Comparison of ENCODE assay signal across 15 cellular contexts in genomic region chr12:94898388-94898787, GRCh38.
DNase-seq lines count a peak whose midpoint lies in the region; ATAC-seq, FAIRE-seq and TF ChIP-seq lines count a peak whose summit lies in the region.
"Had no signal": no experiment of that assay in that cellular context is flagged by ENCODE, and none has a peak within 500 bp of the region (broad histone marks: within the 10 kb centered on the region; RNA-seq: fewer than 3 reads in every experiment).

No MANE protein-coding gene starts in this region.

- H3K27me3 ChIP-seq in BE2C (no peaks in the 10 kb centered on the region), HepG2 (ENCODE audit: control insufficient read depth in 1 of 2, insufficient read depth in 2 of 2, low read length in 2 of 2) (no peaks in the 10 kb centered on the region), Karpas-422 (ENCODE audit: low read length) (no peaks in the 10 kb centered on the region)
- H3K27me3 ChIP-seq: gastroesophageal sphincter, right atrium auricular region, tibial nerve had no signal

- no peaks in the 10 kb centered on the region for H3K4me1 ChIP-seq in BE2C
- H3K4me1 ChIP-seq in HepG2 (ENCODE audit: insufficient read depth, low read length) = no peaks in the 10 kb centered on the region
- H3K4me1 ChIP-seq in Karpas-422 (ENCODE audit: low read length) = no peaks in the 10 kb centered on the region
- H3K4me1 ChIP-seq: gastroesophageal sphincter, right atrium auricular region, tibial nerve had no signal

- TF ChIP-seq CTCF in BE2C (IDR thresholded peaks at IDR 0.05; ENCODE audit: low read depth, low read length) = peak; percentile 26
- TF ChIP-seq CTCF in HepG2 (CRISPR knock-in tag; IDR thresholded peaks at IDR 0.05) = peak; percentile 25; the same call in 1 of the 2 replicates

- in situ Hi-C loops in HepG2 (cut with HindIII; ENCODE audit: extremely low pct_ligation_motif_present, low pct_unique_long_range_greater_than_20kb) = no loop called here

- intact Hi-C loops in HepG2 (cut with micrococcal nuclease; ENCODE audit: unreplicated experiment) = no loop called here
- intact Hi-C loops in activated CD4-positive, alpha-beta T cell treated with anti-CD3 and anti-CD28 coated beads for 36 hours (cut with DNase I, micrococcal nuclease) = no loop called here

- no peak overlapping the region for H3K27ac Mint-ChIP-seq in activated CD4-positive, alpha-beta T cell treated with anti-CD3 and anti-CD28 coated beads for 36 hours
- H3K27ac Mint-ChIP-seq: mesothelial cell of epicardium had no signal

- no peak overlapping the region for H3K27ac ChIP-seq in HepG2 (ENCODE audit: extremely low read length, insufficient read depth, low read length)
- H3K27ac ChIP-seq in Karpas-422 (ENCODE audit: low read length) = no peak overlapping the region
- H3K27ac ChIP-seq: gastroesophageal sphincter, right atrium auricular region, tibial nerve had no signal

- no peak for FAIRE-seq in HepG2 (lab: Jason Lieb, UNC)
- FAIRE-seq: GM12891 had no signal

- peak; percentile 49; the same call in 2 of the 3 replicates for ATAC-seq in HepG2
- ATAC-seq in activated CD4-positive, alpha-beta T cell treated with anti-CD3 and anti-CD28 coated beads for 36 hours = no peak
- ATAC-seq: gastroesophageal sphincter had no signal

- DNase-seq in BE2C (no peak), HuH-7 (ENCODE audit: low spot score) (peak; percentile 29), dermis blood vessel endothelial cell (peak; percentile 46), HepG2 (ENCODE audit: low spot score) (no peak), Karpas-422 (no peak), NCI-H2107 (lab: John Stamatoyannopoulos, UW) (no peak)
- DNase-seq in stimulated activated CD4-positive, alpha-beta T cell treated with anti-CD3 and anti-CD28 coated beads, Interleukin-2, amount 100 ng/mL, for 24 hours = no peak
- DNase-seq in activated CD4-positive, alpha-beta T cell treated with anti-CD3 and anti-CD28 coated beads for 36 hours = no peak
- DNase-seq: NCI-H146, T1000 had no signal

- H4K20me1 ChIP-seq in HepG2 (ENCODE audit: insufficient read depth, low read length) = no peaks in the 10 kb centered on the region
- H4K20me1 ChIP-seq in Karpas-422 (ENCODE audit: insufficient read depth, low read depth, low read length) = no peaks in the 10 kb centered on the region

- H3K9me3 Mint-ChIP-seq in activated CD4-positive, alpha-beta T cell treated with anti-CD3 and anti-CD28 coated beads for 36 hours (ENCODE audit: low read depth) = no peaks in the 10 kb centered on the region
- H3K9me3 Mint-ChIP-seq: mesothelial cell of epicardium had no signal

- H3K9ac ChIP-seq in HepG2 (ENCODE audit: insufficient read depth, low read depth, low read length) (no peak overlapping the region), Karpas-422 (ENCODE audit: low read length) (no peak overlapping the region)

- H3K79me2 ChIP-seq in HepG2 (ENCODE audit: insufficient read depth, low read length) (no peaks in the 10 kb centered on the region), Karpas-422 (ENCODE audit: low read length) (no peaks in the 10 kb centered on the region)

- TF ChIP-seq EP300 in HepG2 (IDR thresholded peaks at IDR 0.05; ENCODE audit: low read depth in 2 of 2, low read length in 2 of 2) (no peak), HepG2 (CRISPR knock-in tag; IDR thresholded peaks at IDR 0.05; ENCODE audit: borderline replicate concordance) (no peak)

- no peak overlapping the region for H3K4me3 Mint-ChIP-seq in activated CD4-positive, alpha-beta T cell treated with anti-CD3 and anti-CD28 coated beads for 36 hours
- H3K4me3 Mint-ChIP-seq: mesothelial cell of epicardium had no signal

- no peaks in the 10 kb centered on the region for H3K9me3 ChIP-seq in BE2C
- no peaks in the 10 kb centered on the region for H3K9me3 ChIP-seq in HepG2 (ENCODE audit: low read length)
- H3K9me3 ChIP-seq in Karpas-422 (ENCODE audit: low read length) = no peaks in the 10 kb centered on the region
- H3K9me3 ChIP-seq: gastroesophageal sphincter, right atrium auricular region, tibial nerve had no signal

- CTCF ChIA-PET in HepG2 (lab: Yijun Ruan, JAX; ENCODE audit: low intra/inter-chr PET ratio, low total read pairs) = no interaction called here
- CTCF ChIA-PET in activated CD4-positive, alpha-beta T cell treated with anti-CD3 and anti-CD28 coated beads for 36 hours (lab: Charles Lee) = no interaction called here

- no TSS peak for BruUV-seq in HepG2 (replicated peaks; lab: Mats Ljungman, UMichigan)

- H3K27me3 Mint-ChIP-seq in activated CD4-positive, alpha-beta T cell treated with anti-CD3 and anti-CD28 coated beads for 36 hours = no peaks in the 10 kb centered on the region

- 0% methylated on average over 1 of the region's 1 CpG for WGBS in HepG2 (ENCODE audit: low lambda C conversion rate)

- TF ChIP-seq RAD21 in HepG2 (CRISPR knock-in tag; IDR thresholded peaks at IDR 0.05) = no peak

- H3K4me2 ChIP-seq in HepG2 (ENCODE audit: low read depth, low read length) = no peak overlapping the region
- H3K4me2 ChIP-seq in Karpas-422 (ENCODE audit: low read depth, low read length, poor library complexity, severe bottlenecking) = no peak overlapping the region

- no peak overlapping the region for H3K4me3 ChIP-seq in BE2C (ENCODE audit: low read depth, low read length)
- no peak overlapping the region for H3K4me3 ChIP-seq in HepG2 (replicated peaks in 1 of 3; ENCODE audit: insufficient read depth in 1 of 3, low read depth in 2 of 3, low read length in 3 of 3)
- no peak overlapping the region for H3K4me3 ChIP-seq in Karpas-422 (ENCODE audit: low read length)
- H3K4me3 ChIP-seq: gastroesophageal sphincter, right atrium auricular region, tibial nerve had no signal

- H3K36me3 Mint-ChIP-seq in activated CD4-positive, alpha-beta T cell treated with anti-CD3 and anti-CD28 coated beads for 36 hours (ENCODE audit: low read depth) = no peaks in the 10 kb centered on the region
- H3K36me3 Mint-ChIP-seq: mesothelial cell of epicardium had no signal

- no peaks in the 10 kb centered on the region for H3K4me1 Mint-ChIP-seq in activated CD4-positive, alpha-beta T cell treated with anti-CD3 and anti-CD28 coated beads for 36 hours
- H3K4me1 Mint-ChIP-seq: mesothelial cell of epicardium had no signal

- H2AFZ ChIP-seq in HepG2 (ENCODE audit: low read length) = no peak overlapping the region
- H2AFZ ChIP-seq in Karpas-422 (ENCODE audit: low read length) = no peak overlapping the region

- H3K9me2 ChIP-seq in Karpas-422 (replicated peaks; ENCODE audit: insufficient read depth, low read length) = no peaks in the 10 kb centered on the region

- H3K36me3 ChIP-seq in BE2C (no peaks in the 10 kb centered on the region), HepG2 (replicated peaks in 1 of 2; ENCODE audit: control insufficient read depth in 1 of 2, insufficient read depth in 2 of 2, low read length in 2 of 2) (no peaks in the 10 kb centered on the region), Karpas-422 (ENCODE audit: insufficient read depth, low read length) (no peaks in the 10 kb centered on the region)
- H3K36me3 ChIP-seq: gastroesophageal sphincter, right atrium auricular region, tibial nerve had no signal

- no peak for TF ChIP-seq POLR2A in HepG2 (IDR thresholded peaks at IDR 0.05; ENCODE audit: insufficient read depth in 1 of 2, low read depth in 2 of 2, low read length in 2 of 2)

- POLR2A ChIA-PET in HepG2 (lab: Yijun Ruan, JAX) = no interaction called here
- POLR2A ChIA-PET in activated CD4-positive, alpha-beta T cell treated with anti-CD3 and anti-CD28 coated beads for 36 hours (lab: Charles Lee) = no interaction called here

TF ChIP-seq in HepG2, 621 proteins besides CTCF, POLR2A, EP300 and RAD21 (continues in another document):
- no peak for TF ChIP-seq ARID3A (IDR thresholded peaks at IDR 0.05; ENCODE audit: low read depth, low read length)
- TF ChIP-seq STAG1 (CRISPR knock-in tag; IDR thresholded peaks at IDR 0.05) = peak; percentile 31
- no peak for TF ChIP-seq NFIB (CRISPR knock-in tag; IDR thresholded peaks at IDR 0.05; ENCODE audit: borderline replicate concordance)
- TF ChIP-seq ZBTB46 (CRISPR knock-in tag; IDR thresholded peaks at IDR 0.05; ENCODE audit: borderline replicate concordance) = no peak
- no peak for TF ChIP-seq MXD4 (CRISPR knock-in tag; IDR thresholded peaks at IDR 0.05)
- no peak for TF ChIP-seq THYN1 (CRISPR knock-in tag; IDR thresholded peaks at IDR 0.05; ENCODE audit: borderline replicate concordance, low read depth)
- TF ChIP-seq ZNF296 (CRISPR knock-in tag; conservative IDR thresholded peaks at IDR 0.05) = no peak
- TF ChIP-seq CREB1 (IDR thresholded peaks at IDR 0.05) = no peak
- no peak for TF ChIP-seq CREB1 (CRISPR knock-in tag; IDR thresholded peaks at IDR 0.05)
- no peak for TF ChIP-seq ZNF24 (IDR thresholded peaks at IDR 0.05)
- TF ChIP-seq MED8 (CRISPR knock-in tag; IDR thresholded peaks at IDR 0.05; ENCODE audit: insufficient replicate concordance) = no peak
- TF ChIP-seq ARNT2 (CRISPR knock-in tag; IDR thresholded peaks at IDR 0.05; ENCODE audit: low read depth) = no peak

Comparison
In these comparisons a context has a peak if more than half of its experiments do, and no peak if none do; other contexts are left out.
1. DNase-seq: peak in HuH-7 (single experiment) and dermis blood vessel endothelial cell (single experiment); none in BE2C (single experiment), HepG2 (single experiment), stimulated activated CD4-positive, alpha-beta T cell treated with anti-CD3 and anti-CD28 coated beads, Interleukin-2, amount 100 ng/mL, for 24 hours (0 of 2), activated CD4-positive, alpha-beta T cell treated with anti-CD3 and anti-CD28 coated beads for 36 hours (single experiment), Karpas-422 (single experiment) and NCI-H2107 (single experiment).